Comparison of ENCODE assay signal across 1 cellular context in genomic region chr21:17602874-17603273, GRCh38.
TF ChIP-seq lines count a peak whose summit lies in the region.

No MANE protein-coding gene starts in this region.

TF ChIP-seq in HEK293, 187 proteins besides CTCF, POLR2A, EP300 and RAD21 (continued from another document):
- TF ChIP-seq ZNF280C (tag by site-specific recombination; IDR thresholded peaks at IDR 0.05): no peak
